ENCODE assay signal across 2 cellular contexts in genomic region chr13:19109225-19109624, GRCh38.
A peak's percentile ranks its signal among the peaks of the same experiment; 100 is the strongest.
TF ChIP-seq lines count a peak whose summit lies in the region.
"Not testable (repeated sequence)": the region's sequence is repeated elsewhere in the genome, so short reads cannot be mapped to it uniquely, and the experiment has no call there.

No MANE protein-coding gene starts in this region.

TF ChIP-seq in HEK293, 187 proteins besides CTCF, POLR2A, EP300 and RAD21 (continued from another document):
- TF ChIP-seq ZFHX2 (tag by site-specific recombination; conservative IDR thresholded peaks at IDR 0.05), result peak; percentile 69
- peak; percentile 48 for TF ChIP-seq ZBTB8A (tag by site-specific recombination; IDR thresholded peaks at IDR 0.05)
- TF ChIP-seq YY1 (tag by site-specific recombination; IDR thresholded peaks at IDR 0.05), result peak; percentile 21; the same call in 1 of the 2 replicates
- TF ChIP-seq PATZ1 (tag by site-specific recombination; IDR thresholded peaks at IDR 0.05), result 0 out of 2 replicates have a peak, but pooled peaks have one; percentile 18

TF ChIP-seq in HepG2, 621 proteins besides CTCF, POLR2A, EP300 and RAD21 (continued from another document):
- TF ChIP-seq, protein P1, sequence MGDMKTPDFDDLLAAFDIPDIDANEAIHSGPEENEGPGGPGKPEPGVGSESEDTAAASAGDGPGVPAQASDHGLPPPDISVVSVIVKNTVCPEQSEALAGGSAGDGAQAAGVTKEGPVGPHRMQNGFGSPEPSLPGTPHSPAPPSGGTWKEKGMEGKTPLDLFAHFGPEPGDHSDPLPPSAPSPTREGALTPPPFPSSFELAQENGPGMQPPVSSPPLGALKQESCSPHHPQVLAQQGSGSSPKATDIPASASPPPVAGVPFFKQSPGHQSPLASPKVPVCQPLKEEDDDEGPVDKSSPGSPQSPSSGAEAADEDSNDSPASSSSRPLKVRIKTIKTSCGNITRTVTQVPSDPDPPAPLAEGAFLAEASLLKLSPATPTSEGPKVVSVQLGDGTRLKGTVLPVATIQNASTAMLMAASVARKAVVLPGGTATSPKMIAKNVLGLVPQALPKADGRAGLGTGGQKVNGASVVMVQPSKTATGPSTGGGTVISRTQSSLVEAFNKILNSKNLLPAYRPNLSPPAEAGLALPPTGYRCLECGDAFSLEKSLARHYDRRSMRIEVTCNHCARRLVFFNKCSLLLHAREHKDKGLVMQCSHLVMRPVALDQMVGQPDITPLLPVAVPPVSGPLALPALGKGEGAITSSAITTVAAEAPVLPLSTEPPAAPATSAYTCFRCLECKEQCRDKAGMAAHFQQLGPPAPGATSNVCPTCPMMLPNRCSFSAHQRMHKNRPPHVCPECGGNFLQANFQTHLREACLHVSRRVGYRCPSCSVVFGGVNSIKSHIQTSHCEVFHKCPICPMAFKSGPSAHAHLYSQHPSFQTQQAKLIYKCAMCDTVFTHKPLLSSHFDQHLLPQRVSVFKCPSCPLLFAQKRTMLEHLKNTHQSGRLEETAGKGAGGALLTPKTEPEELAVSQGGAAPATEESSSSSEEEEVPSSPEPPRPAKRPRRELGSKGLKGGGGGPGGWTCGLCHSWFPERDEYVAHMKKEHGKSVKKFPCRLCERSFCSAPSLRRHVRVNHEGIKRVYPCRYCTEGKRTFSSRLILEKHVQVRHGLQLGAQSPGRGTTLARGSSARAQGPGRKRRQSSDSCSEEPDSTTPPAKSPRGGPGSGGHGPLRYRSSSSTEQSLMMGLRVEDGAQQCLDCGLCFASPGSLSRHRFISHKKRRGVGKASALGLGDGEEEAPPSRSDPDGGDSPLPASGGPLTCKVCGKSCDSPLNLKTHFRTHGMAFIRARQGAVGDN (CRISPR knock-in tag; IDR thresholded peaks at IDR 0.05), result peak; percentile 45
- not testable (repeated sequence) for TF ChIP-seq FOXA1 (IDR thresholded peaks at IDR 0.05)
- peak; percentile 59 for TF ChIP-seq FOXA1 (CRISPR knock-in tag; IDR thresholded peaks at IDR 0.05)
